ENCODE assay signal across 9 cellular contexts in the genomic region with DNA sequence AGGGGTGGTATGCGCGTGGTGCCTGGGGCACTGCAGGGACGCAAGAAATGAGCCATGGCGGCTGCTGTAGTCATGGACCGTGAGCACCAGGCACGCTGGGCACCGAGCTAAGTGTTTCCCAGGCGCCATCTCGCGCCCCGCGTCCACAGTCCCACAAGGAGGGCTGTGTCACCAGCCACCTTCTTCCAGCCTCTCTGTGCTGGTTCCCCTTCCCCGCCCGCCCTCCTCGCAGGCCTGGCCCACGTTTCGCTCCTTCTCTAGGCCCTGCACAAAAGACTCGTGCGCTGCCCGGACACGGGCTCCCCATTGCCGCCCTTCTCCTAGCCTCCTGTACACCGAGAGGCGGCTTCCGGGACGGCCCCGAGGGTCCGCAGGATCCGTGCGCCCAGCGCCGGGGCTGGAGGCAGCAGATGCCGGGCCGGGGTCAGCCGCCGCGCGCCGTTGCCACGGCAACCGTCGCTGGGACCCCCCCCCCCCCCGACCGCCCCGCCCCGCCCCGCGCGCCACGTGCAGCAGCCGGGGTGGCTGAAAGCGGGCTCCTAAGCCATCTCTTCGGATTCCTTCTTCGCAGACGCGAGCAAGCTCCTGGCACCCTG.
DNase-seq lines count a peak whose midpoint lies in the region; ATAC-seq and TF ChIP-seq lines count a peak whose summit lies in the region.
"Had no signal": no experiment of that assay in that cellular context is flagged by ENCODE, and none has a peak within 500 bp of the region (broad histone marks: within the 10 kb centered on the region; RNA-seq: fewer than 3 reads in every experiment).

No MANE protein-coding gene starts in this region.

- H3K23ac ChIP-seq in IMR-90 (ENCODE audit: low read depth, low read length): no peak overlapping the region

- H4K20me1 ChIP-seq in IMR-90 (ENCODE audit: insufficient read depth, low read length): no peaks in the 10 kb centered on the region
- no peaks in the 10 kb centered on the region for H4K20me1 ChIP-seq in smooth muscle cell (ENCODE audit: low read depth)
- H4K20me1 ChIP-seq in Karpas-422 (ENCODE audit: insufficient read depth, low read depth, low read length): no peaks in the 10 kb centered on the region

- no peak overlapping the region for H3K27ac ChIP-seq in IMR-90 (ENCODE audit: insufficient read depth, low read length)
- H3K27ac ChIP-seq in caudate nucleus (ENCODE audit: low read depth, low read length): peak overlapping the region; percentile 33
- no peak overlapping the region for H3K27ac ChIP-seq in smooth muscle cell (ENCODE audit: low read depth)
- no peak overlapping the region for H3K27ac ChIP-seq in Karpas-422 (ENCODE audit: low read length)

- no peak overlapping the region for H3K56ac ChIP-seq in IMR-90 (ENCODE audit: extremely low read depth, insufficient read depth, low read length)

- no peaks in the 10 kb centered on the region for H3K9me2 ChIP-seq in Karpas-422 (replicated peaks; ENCODE audit: insufficient read depth, low read length)

- H3K9ac ChIP-seq in IMR-90 (ENCODE audit: low read depth, low read length) (no peak overlapping the region), smooth muscle cell (ENCODE audit: low read depth) (no peak overlapping the region), Karpas-422 (ENCODE audit: low read length) (no peak overlapping the region)

- TF ChIP-seq RAD21 in IMR-90 (IDR thresholded peaks at IDR 0.05; ENCODE audit: low read length): no peak

- POLR2A ChIA-PET in IMR-90 (lab: Charles Lee; ENCODE audit: unreplicated experiment): no interaction called here

- no peak overlapping the region for H3K14ac ChIP-seq in IMR-90 (replicated peaks; ENCODE audit: low read depth, low read length)

- no peak overlapping the region for H3K4me3 ChIP-seq in IMR-90 (ENCODE audit: insufficient read depth, low read depth, low read length)
- H3K4me3 ChIP-seq in kidney epithelial cell (ENCODE audit: low read depth, low read length): peak overlapping the region; percentile 38
- peak overlapping the region; percentile 51 for H3K4me3 ChIP-seq in smooth muscle cell
- H3K4me3 ChIP-seq in Karpas-422 (ENCODE audit: low read length): no peak overlapping the region

- H2AFZ ChIP-seq in IMR-90 (replicated peaks; ENCODE audit: low read length, poor library complexity): peak overlapping the region; percentile 49
- H2AFZ ChIP-seq in smooth muscle cell (ENCODE audit: low read depth): peak overlapping the region; percentile 84
- no peak overlapping the region for H2AFZ ChIP-seq in Karpas-422 (ENCODE audit: low read length)

- H4K91ac ChIP-seq in IMR-90 (ENCODE audit: insufficient read depth, low read depth, low read length): no peak overlapping the region

- no peak overlapping the region for H2BK20ac ChIP-seq in IMR-90 (ENCODE audit: low read depth, low read length)

- in situ Hi-C loops in IMR-90 (cut with MboI; ENCODE audit: low sequenced_read_pairs): no loop called here

- no peak for TF ChIP-seq CTCF in IMR-90 (conservative IDR thresholded peaks at IDR 0.05; ENCODE audit: low read depth, low read length)
- no peak for TF ChIP-seq CTCF in kidney epithelial cell (IDR thresholded peaks at IDR 0.05; ENCODE audit: insufficient read depth, low read length, poor library complexity, severe bottlenecking)
- TF ChIP-seq CTCF in smooth muscle cell (IDR thresholded peaks at IDR 0.05; ENCODE audit: borderline replicate concordance, insufficient read depth, poor library complexity, severe bottlenecking): no peak

- intact Hi-C loops in IMR-90 (cut with micrococcal nuclease): no loop called here

- H3K4me2 ChIP-seq in IMR-90 (ENCODE audit: low read depth, low read length): no peak overlapping the region
- peak overlapping the region; percentile 91 for H3K4me2 ChIP-seq in smooth muscle cell
- no peak overlapping the region for H3K4me2 ChIP-seq in Karpas-422 (ENCODE audit: low read depth, low read length, poor library complexity, severe bottlenecking)

- H3K79me2 ChIP-seq in smooth muscle cell (ENCODE audit: low read depth) (no peaks in the 10 kb centered on the region), Karpas-422 (ENCODE audit: low read length) (no peaks in the 10 kb centered on the region)

- H3K9me1 ChIP-seq in IMR-90 (ENCODE audit: insufficient read depth, low read length): no peaks in the 10 kb centered on the region

- H2AK5ac ChIP-seq in IMR-90 (ENCODE audit: low read depth, low read length): no peak overlapping the region

- no peak overlapping the region for H2BK5ac ChIP-seq in IMR-90 (ENCODE audit: low read depth, low read length, poor library complexity, severe bottlenecking)

- BruUV-seq in IMR-90 (replicated peaks; lab: Mats Ljungman, UMichigan): no TSS peak

- H4K5ac ChIP-seq in IMR-90 (ENCODE audit: low read depth, low read length): no peak overlapping the region

- H3K27me3 ChIP-seq in IMR-90 (ENCODE audit: control insufficient read depth, insufficient read depth, low read length) (peaks cover 18% of the 10 kb centered on the region), kidney epithelial cell (ENCODE audit: control insufficient read depth, insufficient read depth, low read length) (no peaks in the 10 kb centered on the region), smooth muscle cell (ENCODE audit: low read depth) (peaks cover 16% of the 10 kb centered on the region), Karpas-422 (ENCODE audit: low read length) (0 out of 2 replicates have a peak, but pooled peaks cover 2% of the 10 kb centered on the region)

- dilution Hi-C loops in IMR-90 (cut with HindIII; ENCODE audit: low sequenced_read_pairs, unreplicated experiment): no loop called here

- no peaks in the 10 kb centered on the region for H3F3A ChIP-seq in smooth muscle cell (ENCODE audit: low read depth)

- no peak overlapping the region for H2BK15ac ChIP-seq in IMR-90 (ENCODE audit: low read depth, low read length)

- DNase-seq in IMR-90 (no peak), caudate nucleus (lab: John Stamatoyannopoulos, UW) (peak in 38 of 61 donors; percentile 11 to 68 (median 36)), kidney epithelial cell (ENCODE audit: low read depth) (no peak), smooth muscle cell (lab: John Stamatoyannopoulos, UW; ENCODE audit: unreplicated experiment) (no peak), GOT3 (lab: John Stamatoyannopoulos, UW) (no peak), Karpas-422 (no peak)
- DNase-seq: NCI-H524 had no signal

- no peak overlapping the region for H3K18ac ChIP-seq in IMR-90 (ENCODE audit: low read depth, low read length)

- H2AK9ac ChIP-seq in IMR-90 (replicated peaks; ENCODE audit: low read depth, low read length, poor library complexity): no peak overlapping the region

- H3K9me3 ChIP-seq in IMR-90 (ENCODE audit: control insufficient read depth, insufficient read depth, low read length) (peaks cover 2% of the 10 kb centered on the region; the same call in 1 of the 2 replicates), smooth muscle cell (replicated peaks; ENCODE audit: low read depth) (no peaks in the 10 kb centered on the region), Karpas-422 (ENCODE audit: low read length) (no peaks in the 10 kb centered on the region)

- H3K4me1 ChIP-seq in IMR-90 (ENCODE audit: control insufficient read depth, insufficient read depth, low read length): no peaks in the 10 kb centered on the region
- H3K4me1 ChIP-seq in smooth muscle cell (ENCODE audit: low read depth): peaks cover 12% of the 10 kb centered on the region
- H3K4me1 ChIP-seq in Karpas-422 (ENCODE audit: low read length): no peaks in the 10 kb centered on the region

- H3K79me1 ChIP-seq in IMR-90 (ENCODE audit: low read depth in 1 of 2, low read length in 2 of 2): no peaks in the 10 kb centered on the region

- ATAC-seq in IMR-90 (ENCODE audit: low read depth) (peak; percentile 40; the same call in 1 of the 2 replicates), HG03196 (IDR thresholded peaks at IDR 0.05; ENCODE audit: unreplicated experiment) (no peak), GM21447 (IDR thresholded peaks at IDR 0.05; ENCODE audit: unreplicated experiment) (no peak)

- CTCF ChIA-PET in IMR-90 (lab: Yijun Ruan, JAX): no interaction called here

- TF ChIP-seq POLR2A in IMR-90 (IDR thresholded peaks at IDR 0.05; ENCODE audit: low read depth, low read length): no peak

- WGBS in IMR-90 (ENCODE audit: extremely low coverage in 2 of 2, insufficient read length in 1 of 2), 2 experiments: 12% methylated on average over 13 of the region's 56 CpGs; no CpG with 5 or more reads in 1 of the 2 experiments
- WGBS in smooth muscle cell (ENCODE audit: low lambda C conversion rate): 14% methylated on average over 33 of the region's 56 CpGs

- H4K8ac ChIP-seq in IMR-90 (ENCODE audit: low read depth in 2 of 2, low read length in 2 of 2): no peak overlapping the region

- H2BK120ac ChIP-seq in IMR-90 (ENCODE audit: low read depth, low read length): no peak overlapping the region

- H3K36me3 ChIP-seq in IMR-90 (ENCODE audit: control insufficient read depth, insufficient read depth, low read length) (no peaks in the 10 kb centered on the region), kidney epithelial cell (ENCODE audit: control insufficient read depth, insufficient read depth, low read length) (no peaks in the 10 kb centered on the region), smooth muscle cell (ENCODE audit: low read depth) (no peaks in the 10 kb centered on the region), Karpas-422 (ENCODE audit: insufficient read depth, low read length) (no peaks in the 10 kb centered on the region)

- H3K4ac ChIP-seq in IMR-90 (ENCODE audit: low read depth, low read length): no peak overlapping the region

TF ChIP-seq in IMR-90, 13 proteins besides CTCF, POLR2A, EP300 and RAD21:
- TF ChIP-seq, protein P1, sequence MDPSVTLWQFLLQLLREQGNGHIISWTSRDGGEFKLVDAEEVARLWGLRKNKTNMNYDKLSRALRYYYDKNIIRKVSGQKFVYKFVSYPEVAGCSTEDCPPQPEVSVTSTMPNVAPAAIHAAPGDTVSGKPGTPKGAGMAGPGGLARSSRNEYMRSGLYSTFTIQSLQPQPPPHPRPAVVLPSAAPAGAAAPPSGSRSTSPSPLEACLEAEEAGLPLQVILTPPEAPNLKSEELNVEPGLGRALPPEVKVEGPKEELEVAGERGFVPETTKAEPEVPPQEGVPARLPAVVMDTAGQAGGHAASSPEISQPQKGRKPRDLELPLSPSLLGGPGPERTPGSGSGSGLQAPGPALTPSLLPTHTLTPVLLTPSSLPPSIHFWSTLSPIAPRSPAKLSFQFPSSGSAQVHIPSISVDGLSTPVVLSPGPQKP (IDR thresholded peaks at IDR 0.05; ENCODE audit: borderline replicate concordance, low read depth, low read length): no peak
- no peak for TF ChIP-seq RFX5 (IDR thresholded peaks at IDR 0.05; ENCODE audit: low read depth, low read length)
- TF ChIP-seq SMC3 (IDR thresholded peaks at IDR 0.05; ENCODE audit: low read depth, low read length): no peak

Comparison
In these comparisons a context has a peak if more than half of its experiments do, and no peak if none do; other contexts are left out.
1. DNase-seq: peak in caudate nucleus (38 of 61); none in IMR-90 (single experiment), kidney epithelial cell (single experiment), smooth muscle cell (single experiment), GOT3 (single experiment) and Karpas-422 (single experiment).
2. H3K4me3 ChIP-seq: peak in kidney epithelial cell (single experiment) and smooth muscle cell (single experiment); none in IMR-90 (single experiment) and Karpas-422 (single experiment).